1 cellular context compared by ENCODE assay signal in genomic region chr19:591099-591958, GRCh38.
TF ChIP-seq lines count a peak whose summit lies in the region.

No MANE protein-coding gene starts in this region.

TF ChIP-seq in HepG2, 621 proteins besides CTCF, POLR2A, EP300 and RAD21 (continued from another document and continues in another):
- TF ChIP-seq ARID4A (CRISPR knock-in tag; IDR thresholded peaks at IDR 0.05; ENCODE audit: borderline replicate concordance) = peak; percentile 55; the same call in 1 of the 2 replicates
- 0 out of 2 replicates have a peak, but pooled peaks have one; percentile 52 for TF ChIP-seq ZNF766 (CRISPR knock-in tag; IDR thresholded peaks at IDR 0.05; ENCODE audit: borderline replicate concordance)
- TF ChIP-seq MAF1 (CRISPR knock-in tag; IDR thresholded peaks at IDR 0.05; ENCODE audit: borderline replicate concordance) = peak; percentile 70; the same call in 1 of the 2 replicates
- TF ChIP-seq ZNF644 (CRISPR knock-in tag; IDR thresholded peaks at IDR 0.05; ENCODE audit: low read depth) = no peak
- no peak for TF ChIP-seq SNAPC4 (CRISPR knock-in tag; IDR thresholded peaks at IDR 0.05)
- TF ChIP-seq HDAC6 (IDR thresholded peaks at IDR 0.05; ENCODE audit: low read depth, low read length) = no peak
- TF ChIP-seq ZNF549 (CRISPR knock-in tag; IDR thresholded peaks at IDR 0.05) = no peak
- TF ChIP-seq ZNF280D (CRISPR knock-in tag; IDR thresholded peaks at IDR 0.05) = no peak
- 0 out of 2 replicates have a peak, but pooled peaks have one; percentile 50 for TF ChIP-seq ZNF564 (CRISPR knock-in tag; IDR thresholded peaks at IDR 0.05)
- TF ChIP-seq KLF6 (CRISPR knock-in tag; IDR thresholded peaks at IDR 0.05) = peak; percentile 91
- TF ChIP-seq ZNF274 (CRISPR knock-in tag; IDR thresholded peaks at IDR 0.05) = peak; percentile 72; the same call in 1 of the 2 replicates
- peak; percentile 83 for TF ChIP-seq ZNF18 (CRISPR knock-in tag; IDR thresholded peaks at IDR 0.05; ENCODE audit: insufficient replicate concordance)
- peak; percentile 41; the same call in 1 of the 2 replicates for TF ChIP-seq MYPOP (CRISPR knock-in tag; IDR thresholded peaks at IDR 0.05)
- no peak for TF ChIP-seq FOXK2 (IDR thresholded peaks at IDR 0.05)
- TF ChIP-seq PLSCR1 (CRISPR knock-in tag; IDR thresholded peaks at IDR 0.05; ENCODE audit: borderline replicate concordance) = 0 out of 2 replicates have a peak, but pooled peaks have one; percentile 48
- TF ChIP-seq ZNF605 (CRISPR knock-in tag; IDR thresholded peaks at IDR 0.05) = peak; percentile 79; the same call in 1 of the 2 replicates
- no peak for TF ChIP-seq GMEB1 (CRISPR knock-in tag; IDR thresholded peaks at IDR 0.05; ENCODE audit: borderline replicate concordance)
- peak; percentile 69; the same call in 1 of the 2 replicates for TF ChIP-seq ZNF367 (CRISPR knock-in tag; IDR thresholded peaks at IDR 0.05; ENCODE audit: borderline replicate concordance)
- TF ChIP-seq NFAT5 (CRISPR knock-in tag; IDR thresholded peaks at IDR 0.05) = peak; percentile 92
- TF ChIP-seq NFIB (CRISPR knock-in tag; IDR thresholded peaks at IDR 0.05; ENCODE audit: borderline replicate concordance) = no peak
- TF ChIP-seq SATB2 (CRISPR knock-in tag; IDR thresholded peaks at IDR 0.05) = peak; percentile 86; the same call in 1 of the 2 replicates
- peak; percentile 73; the same call in 1 of the 2 replicates for TF ChIP-seq KDM4B (CRISPR knock-in tag; IDR thresholded peaks at IDR 0.05)
- no peak for TF ChIP-seq NCOA5 (CRISPR knock-in tag; IDR thresholded peaks at IDR 0.05)
